ENCODE assay signal across 8 cellular contexts in the genomic region with DNA sequence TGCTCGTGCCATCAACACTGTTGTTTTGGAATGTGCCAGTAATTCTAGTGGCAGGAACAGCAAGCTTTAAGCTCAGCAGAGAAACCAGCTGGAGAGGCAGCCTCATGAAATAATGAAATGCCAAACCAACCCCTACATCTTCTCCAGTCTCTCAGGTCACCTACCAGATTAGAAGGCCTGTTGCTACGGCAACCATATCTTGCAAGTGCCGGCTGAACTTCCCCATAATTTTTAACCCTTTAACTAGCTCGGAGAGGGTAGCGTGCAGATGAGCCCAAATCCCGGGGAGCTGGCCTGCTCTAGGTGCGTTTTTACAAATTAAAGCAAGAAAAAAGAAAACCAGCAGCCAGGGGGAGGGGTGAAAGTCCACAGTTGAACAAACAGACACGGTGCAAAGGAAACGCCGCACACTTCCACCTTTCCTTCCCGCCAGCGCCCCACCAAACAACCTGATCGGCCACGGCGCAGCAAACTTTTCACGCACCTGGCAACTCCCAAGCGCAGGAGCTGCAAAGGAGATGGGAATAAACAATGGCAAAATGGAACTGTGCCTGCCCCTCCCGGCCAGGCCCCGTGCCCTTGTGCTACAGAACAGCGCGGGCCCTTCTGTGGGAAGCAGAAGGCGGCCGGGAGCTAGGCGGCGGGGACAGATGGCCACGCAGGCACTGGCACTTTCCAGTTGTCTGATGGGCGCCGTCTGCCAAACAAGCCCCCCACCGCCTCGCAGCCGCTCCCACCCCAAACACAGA. TPM values are rescaled to one million over a fixed set of nuclear protein-coding genes. Genes with fewer than 3 reads are reported as not detected.
DNase-seq lines count a peak whose midpoint lies in the region; ATAC-seq lines count a peak whose summit lies in the region.

No MANE protein-coding gene starts in this region.

- H3K36me3 ChIP-seq in effector memory CD4-positive, alpha-beta T cell (ENCODE audit: control insufficient read depth, insufficient read depth, low read length): no peaks in the 10 kb centered on the region

- H3K4me1 ChIP-seq in effector memory CD4-positive, alpha-beta T cell (ENCODE audit: control insufficient read depth, insufficient read depth, low read length, poor library complexity, severe bottlenecking): peaks cover 23% of the 10 kb centered on the region

- peak overlapping the region; percentile 70 for H3K4me3 Mint-ChIP-seq in activated CD4-positive, alpha-beta T cell treated with anti-CD3 and anti-CD28 coated beads, Interleukin-2, amount 10 ng/mL, durations not matched to agents 7 days and 5 days
- peak overlapping the region; percentile 77 to 87 for H3K4me3 Mint-ChIP-seq in stimulated activated naive CD8-positive, alpha-beta T cell treated with anti-CD3 and anti-CD28 coated beads, Interleukin-15, amount 100 ng/mL, for 72 hours

- DNase-seq in activated CD4-positive, alpha-beta T cell treated with anti-CD3 and anti-CD28 coated beads, Interleukin-2, amount 10 ng/mL, durations not matched to agents 7 days and 5 days: peak; percentile 27
- DNase-seq in activated CD4-positive, alpha-beta T cell treated with anti-CD3 and anti-CD28 coated beads, Interleukin-2, amount 50 U/mL, for 48 hours: no peak
- peak; percentile 6 for DNase-seq in NCI-H69 (lab: John Stamatoyannopoulos, UW)
- DNase-seq in effector memory CD4-positive, alpha-beta T cell: no peak
- no peak for DNase-seq in stimulated activated naive CD8-positive, alpha-beta T cell treated with anti-CD3 and anti-CD28 coated beads, Interleukin-15, amount 100 ng/mL, for 72 hours
- no peak for DNase-seq in HPDE6-E6E7 (ENCODE audit: extremely low spot score)
- no peak for DNase-seq in T-helper 9 cell
- no peak for DNase-seq in AG08395 (ENCODE audit: low spot score)

- POLR2A ChIA-PET in activated CD4-positive, alpha-beta T cell treated with anti-CD3 and anti-CD28 coated beads, Interleukin-2, amount 10 ng/mL, durations not matched to agents 7 days and 5 days (lab: Charles Lee): no interaction called here

- H3K9me3 ChIP-seq in effector memory CD4-positive, alpha-beta T cell (ENCODE audit: control insufficient read depth, low read length): no peaks in the 10 kb centered on the region

- H3K4me3 ChIP-seq in effector memory CD4-positive, alpha-beta T cell (ENCODE audit: insufficient read depth, low read depth, low read length, poor library complexity, severe bottlenecking): peak overlapping the region; percentile 48

- H3K27ac ChIP-seq in effector memory CD4-positive, alpha-beta T cell (ENCODE audit: insufficient read depth, low read length, poor library complexity, severe bottlenecking): peak overlapping the region; percentile 46

- no peaks in the 10 kb centered on the region for H3K27me3 ChIP-seq in effector memory CD4-positive, alpha-beta T cell (replicated peaks; ENCODE audit: control insufficient read depth, insufficient read depth, low read length, poor library complexity, severe bottlenecking)

- no peaks in the 10 kb centered on the region for H3K27me3 Mint-ChIP-seq in activated CD4-positive, alpha-beta T cell treated with anti-CD3 and anti-CD28 coated beads, Interleukin-2, amount 10 ng/mL, durations not matched to agents 7 days and 5 days
- no peaks in the 10 kb centered on the region for H3K27me3 Mint-ChIP-seq in stimulated activated naive CD8-positive, alpha-beta T cell treated with anti-CD3 and anti-CD28 coated beads, Interleukin-15, amount 100 ng/mL, for 72 hours

- no peaks in the 10 kb centered on the region for H3K9me3 Mint-ChIP-seq in activated CD4-positive, alpha-beta T cell treated with anti-CD3 and anti-CD28 coated beads, Interleukin-2, amount 10 ng/mL, durations not matched to agents 7 days and 5 days
- no peaks in the 10 kb centered on the region for H3K9me3 Mint-ChIP-seq in stimulated activated naive CD8-positive, alpha-beta T cell treated with anti-CD3 and anti-CD28 coated beads, Interleukin-15, amount 100 ng/mL, for 72 hours

- H3K4me1 Mint-ChIP-seq in activated CD4-positive, alpha-beta T cell treated with anti-CD3 and anti-CD28 coated beads, Interleukin-2, amount 10 ng/mL, durations not matched to agents 7 days and 5 days: peaks cover 75% of the 10 kb centered on the region
- H3K4me1 Mint-ChIP-seq in stimulated activated naive CD8-positive, alpha-beta T cell treated with anti-CD3 and anti-CD28 coated beads, Interleukin-15, amount 100 ng/mL, for 72 hours: peaks cover 98% of the 10 kb centered on the region

- peak overlapping the region; percentile 82 for H3K27ac Mint-ChIP-seq in activated CD4-positive, alpha-beta T cell treated with anti-CD3 and anti-CD28 coated beads, Interleukin-2, amount 10 ng/mL, durations not matched to agents 7 days and 5 days
- H3K27ac Mint-ChIP-seq in stimulated activated naive CD8-positive, alpha-beta T cell treated with anti-CD3 and anti-CD28 coated beads, Interleukin-15, amount 100 ng/mL, for 72 hours: peak overlapping the region; percentile 4 to 85

- ATAC-seq in stimulated activated naive CD8-positive, alpha-beta T cell treated with anti-CD3 and anti-CD28 coated beads, Interleukin-15, amount 100 ng/mL, for 72 hours: peak; percentile 26

- peaks cover 20% of the 10 kb centered on the region for H3K36me3 Mint-ChIP-seq in activated CD4-positive, alpha-beta T cell treated with anti-CD3 and anti-CD28 coated beads, Interleukin-2, amount 10 ng/mL, durations not matched to agents 7 days and 5 days (ENCODE audit: low read depth)

- CTCF ChIA-PET in activated CD4-positive, alpha-beta T cell treated with anti-CD3 and anti-CD28 coated beads, Interleukin-2, amount 10 ng/mL, durations not matched to agents 7 days and 5 days (lab: Charles Lee): interaction anchor here (0.7 to 1.3 kb wide), 4 partner anchors 13 to 264 kb away, joined by 3 read pairs; no protein-coding TSS in a partner anchor

RNA-seq across cellular contexts. Expression of a gene that starts 50.1 kb away (rescaled TPM):
- 100 to 1,000 TPM in 1 of 2 experiments, 10 to 100 TPM in 1; 93.4 to 127 TPM for total RNA-seq in activated CD4-positive, alpha-beta T cell treated with anti-CD3 and anti-CD28 coated beads, Interleukin-2, amount 10 ng/mL, durations not matched to agents 7 days and 5 days

Comparison
In these comparisons a context has a peak if more than half of its experiments do, and no peak if none do; other contexts are left out.
1. DNase-seq: peak in activated CD4-positive, alpha-beta T cell treated with anti-CD3 and anti-CD28 coated beads, Interleukin-2, amount 10 ng/mL, durations not matched to agents 7 days and 5 days (single experiment) and NCI-H69 (single experiment); none in activated CD4-positive, alpha-beta T cell treated with anti-CD3 and anti-CD28 coated beads, Interleukin-2, amount 50 U/mL, for 48 hours (0 of 2), effector memory CD4-positive, alpha-beta T cell (0 of 3), stimulated activated naive CD8-positive, alpha-beta T cell treated with anti-CD3 and anti-CD28 coated beads, Interleukin-15, amount 100 ng/mL, for 72 hours (0 of 2), HPDE6-E6E7 (single experiment), T-helper 9 cell (single experiment) and AG08395 (single experiment).